Comparison of ENCODE assay signal across 13 cellular contexts in genomic region chr12:54377797-54378515, GRCh38. TPM values are rescaled to one million over a fixed set of nuclear protein-coding genes. Genes with fewer than 3 reads are reported as not detected.
A peak's percentile ranks its signal among the peaks of the same experiment; 100 is the strongest.
DNase-seq lines count a peak whose midpoint lies in the region; ATAC-seq and TF ChIP-seq lines count a peak whose summit lies in the region.
"Had no signal": no experiment of that assay in that cellular context is flagged by ENCODE, and none has a peak within 500 bp of the region (broad histone marks: within the 10 kb centered on the region; RNA-seq: fewer than 3 reads in every experiment).

No MANE protein-coding gene starts in this region.

- TF ChIP-seq CTCF in heart right ventricle (IDR thresholded peaks at IDR 0.05) (no peak), breast epithelium (IDR thresholded peaks at IDR 0.05) (no peak), tibial nerve (IDR thresholded peaks at IDR 0.05) (no peak)

- DNase-seq in heart right ventricle = no peak
- DNase-seq in left cardiac atrium = no peak
- DNase-seq in breast epithelium (ENCODE audit: low spot score in 2 of 2) = no peak
- no peak for DNase-seq in tibial nerve (ENCODE audit: low spot score in 2 of 2)
- DNase-seq in activated naive CD4-positive, alpha-beta T cell treated with anti-CD3 and anti-CD28 coated beads, Interleukin-2, amount 50 U/mL, for 72 hours (ENCODE audit: low spot score in 2 of 2) = no peak
- no peak for DNase-seq in NCI-H1436 treated with DMSO at 0.1 percent for 48 hours (lab: John Stamatoyannopoulos, UW)
- DNase-seq in DMS153 (lab: John Stamatoyannopoulos, UW) = no peak
- DNase-seq: activated CD8-positive, alpha-beta T cell treated with anti-CD3 and anti-CD28 coated beads, Interleukin-2, amount 10 ng/mL, durations not matched to agents 7 days and 5 days; activated naive CD4-positive, alpha-beta T cell treated with anti-CD3 and anti-CD28 coated beads, Interleukin-2, amount 50 U/mL, for 16 hours; DMS79; mesendoderm had no signal

- ATAC-seq in heart right ventricle (no peak), left cardiac atrium (no peak)
- no peak for ATAC-seq in activated naive CD4-positive, alpha-beta T cell treated with anti-CD3 and anti-CD28 coated beads, Interleukin-2, amount 50 U/mL, for 72 hours
- ATAC-seq: activated CD8-positive, alpha-beta T cell treated with anti-CD3 and anti-CD28 coated beads, Interleukin-2, amount 10 ng/mL, durations not matched to agents 7 days and 5 days had no signal

- intact Hi-C loops in heart right ventricle (cut with DNase I) = loop anchor here in 1 of 10 donors (10.0 kb wide), 1 partner anchor 373 kb away; the partner anchor contains the start of genes HOXC8 and HOXC9
- intact Hi-C loops in left cardiac atrium (cut with DNase I) = no loop called here
- intact Hi-C loops in breast epithelium (cut with DNase I; ENCODE audit: low total_unique reads) = no loop called here

- no peak overlapping the region for H3K27ac Mint-ChIP-seq in activated naive CD4-positive, alpha-beta T cell treated with anti-CD3 and anti-CD28 coated beads, Interleukin-2, amount 50 U/mL, for 72 hours
- H3K27ac Mint-ChIP-seq: activated CD8-positive, alpha-beta T cell treated with anti-CD3 and anti-CD28 coated beads, Interleukin-2, amount 10 ng/mL, durations not matched to agents 7 days and 5 days had no signal

- H3K4me1 ChIP-seq in heart right ventricle (peaks cover 10 to 66% (median 41%) of the 10 kb centered on the region in 9 donors), breast epithelium (no peaks in the 10 kb centered on the region), mucosa of stomach (ENCODE audit: control insufficient read depth, insufficient read depth, low read length) (peaks cover 45% of the 10 kb centered on the region), tibial nerve (peaks cover 0 to 61% (median 20%) of the 10 kb centered on the region in 4 donors)

- no peaks in the 10 kb centered on the region for H3K9me3 Mint-ChIP-seq in activated naive CD4-positive, alpha-beta T cell treated with anti-CD3 and anti-CD28 coated beads, Interleukin-2, amount 50 U/mL, for 72 hours

- H3K27ac ChIP-seq in heart right ventricle (peak overlapping the region in 7 of 10 donors; percentile 59 to 83 (median 76)), breast epithelium (peak overlapping the region in 1 of 2 donors; percentile 81), tibial nerve (peak overlapping the region in 3 of 4 donors; percentile 56 to 86 (median 77))

- no peak for TF ChIP-seq EP300 in tibial nerve (IDR thresholded peaks at IDR 0.05)

- H3K36me3 ChIP-seq in heart right ventricle = peaks cover 0 to 11% (median 0%) of the 10 kb centered on the region in 9 donors
- H3K36me3 ChIP-seq in breast epithelium = no peaks in the 10 kb centered on the region
- H3K36me3 ChIP-seq in mucosa of stomach (ENCODE audit: control insufficient read depth, insufficient read depth, low read length) = no peaks in the 10 kb centered on the region
- no peaks in the 10 kb centered on the region for H3K36me3 ChIP-seq in tibial nerve

- TF ChIP-seq POLR2A in breast epithelium (IDR thresholded peaks at IDR 0.05) (no peak), tibial nerve (IDR thresholded peaks at IDR 0.05) (no peak)

- H3K27me3 ChIP-seq in heart right ventricle (no peaks in the 10 kb centered on the region), breast epithelium (no peaks in the 10 kb centered on the region), mucosa of stomach (ENCODE audit: control insufficient read depth, insufficient read depth, low read length) (peaks cover 12% of the 10 kb centered on the region), tibial nerve (no peaks in the 10 kb centered on the region)

- H3K9ac ChIP-seq in mucosa of stomach (ENCODE audit: low read length) = peak overlapping the region; percentile 42

- H3K4me3 ChIP-seq in heart right ventricle (peak overlapping the region in 9 of 10 donors; percentile 40 to 63 (median 58)), breast epithelium (peak overlapping the region in 2 of 3 donors; percentile 54 to 73), mucosa of stomach (ENCODE audit: low read length) (no peak overlapping the region), tibial nerve (peak overlapping the region in 3 of 4 donors; percentile 4 to 63 (median 48))

- WGBS in heart right ventricle, 2 donors = 77 to 91% methylated on average over 6 of the region's 6 CpGs
- WGBS in tibial nerve, 2 donors = 83 to 85% methylated on average over 6 of the region's 6 CpGs

- no peaks in the 10 kb centered on the region for H3K36me3 Mint-ChIP-seq in activated naive CD4-positive, alpha-beta T cell treated with anti-CD3 and anti-CD28 coated beads, Interleukin-2, amount 50 U/mL, for 72 hours

- H3K9me3 ChIP-seq in heart right ventricle = no peaks in the 10 kb centered on the region
- no peaks in the 10 kb centered on the region for H3K9me3 ChIP-seq in breast epithelium
- no peaks in the 10 kb centered on the region for H3K9me3 ChIP-seq in mucosa of stomach (ENCODE audit: control insufficient read depth, low read length)
- H3K9me3 ChIP-seq in tibial nerve = no peaks in the 10 kb centered on the region

RNA-seq across cellular contexts. Expression of gene ZNF385A, which starts 6.6 kb away (rescaled TPM):
- total RNA-seq in heart right ventricle = 10 to 100 TPM in 2 of 10 donors, 1 to 10 TPM in 8; 3.8 to 19.1 (median 4.8) TPM
- 10 to 100 TPM in 1 of 2 donors, 1 to 10 TPM in 1; 8.1 to 10.5 TPM for polyA plus RNA-seq in heart right ventricle
- 10 to 100 TPM; 20.4 to 24.2 TPM for total RNA-seq in left cardiac atrium
- total RNA-seq in breast epithelium = 10 to 100 TPM in 2 of 3 donors, 1 to 10 TPM in 1; 8.9 to 18.4 (median 10.5) TPM
- 10 to 100 TPM in 3 of 4 donors, 1 to 10 TPM in 1; 9.0 to 19.8 (median 13.5) TPM for total RNA-seq in tibial nerve
- total RNA-seq in activated naive CD4-positive, alpha-beta T cell treated with anti-CD3 and anti-CD28 coated beads, Interleukin-2, amount 50 U/mL, for 72 hours = 1 to 10 TPM; 1.2 to 1.8 TPM

RNA-seq across cellular contexts. Expression of gene GPR84, which starts 13.7 kb away (rescaled TPM):
- total RNA-seq in heart right ventricle (1 to 10 TPM in 1 of 10 donors, under 1 TPM in 3, not detected in 6; 0.15 to 2.9 (median 0.25) TPM), left cardiac atrium (under 1 TPM; 0.29 to 0.55 TPM), breast epithelium (under 1 TPM in 1 of 3 donors, not detected in 2; 0.44 TPM), tibial nerve (under 1 TPM in 1 of 4 donors, not detected in 3; 0.42 TPM)
- polyA plus RNA-seq in heart right ventricle = under 1 TPM in 1 of 2 donors, not detected in 1; 0.45 TPM
- 1 to 10 TPM; 2.0 to 4.1 TPM for total RNA-seq in activated naive CD4-positive, alpha-beta T cell treated with anti-CD3 and anti-CD28 coated beads, Interleukin-2, amount 50 U/mL, for 72 hours
- total RNA-seq: dermis microvascular lymphatic vessel endothelial cell had no signal

RNA-seq across cellular contexts. Expression of gene ITGA5, which starts 41.1 kb away (rescaled TPM):
- total RNA-seq in heart right ventricle (10 to 100 TPM; 35.7 to 86.1 (median 48.8) TPM), left cardiac atrium (100 to 1,000 TPM in 1 of 2 donors, 10 to 100 TPM in 1; 45.7 to 133 TPM), breast epithelium (100 to 1,000 TPM in 1 of 3 donors, 10 to 100 TPM in 2; 30.4 to 135 (median 81.9) TPM), tibial nerve (100 to 1,000 TPM in 3 of 4 donors, 10 to 100 TPM in 1; 73.6 to 145 (median 123) TPM)
- polyA plus RNA-seq in heart right ventricle = 100 to 1,000 TPM in 1 of 2 donors, 10 to 100 TPM in 1; 31.9 to 154 TPM
- 10 to 100 TPM; 29.4 to 53.5 TPM for total RNA-seq in activated naive CD4-positive, alpha-beta T cell treated with anti-CD3 and anti-CD28 coated beads, Interleukin-2, amount 50 U/mL, for 72 hours

RNA-seq across cellular contexts. Expression of gene COPZ1, which starts 53.0 kb away (rescaled TPM):
- total RNA-seq in heart right ventricle = 100 to 1,000 TPM; 111 to 143 (median 131) TPM
- polyA plus RNA-seq in heart right ventricle = 100 to 1,000 TPM in 1 of 2 donors, 10 to 100 TPM in 1; 64.0 to 152 TPM
- total RNA-seq in left cardiac atrium = 100 to 1,000 TPM; 118 to 131 TPM
- total RNA-seq in breast epithelium = 100 to 1,000 TPM in 1 of 3 donors, 10 to 100 TPM in 2; 70.9 to 109 (median 90.1) TPM
- total RNA-seq in tibial nerve = 10 to 100 TPM; 38.0 to 52.0 (median 43.6) TPM
- 100 to 1,000 TPM in 1 of 2 donors, 10 to 100 TPM in 1; 99.1 to 101 TPM for total RNA-seq in activated naive CD4-positive, alpha-beta T cell treated with anti-CD3 and anti-CD28 coated beads, Interleukin-2, amount 50 U/mL, for 72 hours
